In the genomic region with DNA sequence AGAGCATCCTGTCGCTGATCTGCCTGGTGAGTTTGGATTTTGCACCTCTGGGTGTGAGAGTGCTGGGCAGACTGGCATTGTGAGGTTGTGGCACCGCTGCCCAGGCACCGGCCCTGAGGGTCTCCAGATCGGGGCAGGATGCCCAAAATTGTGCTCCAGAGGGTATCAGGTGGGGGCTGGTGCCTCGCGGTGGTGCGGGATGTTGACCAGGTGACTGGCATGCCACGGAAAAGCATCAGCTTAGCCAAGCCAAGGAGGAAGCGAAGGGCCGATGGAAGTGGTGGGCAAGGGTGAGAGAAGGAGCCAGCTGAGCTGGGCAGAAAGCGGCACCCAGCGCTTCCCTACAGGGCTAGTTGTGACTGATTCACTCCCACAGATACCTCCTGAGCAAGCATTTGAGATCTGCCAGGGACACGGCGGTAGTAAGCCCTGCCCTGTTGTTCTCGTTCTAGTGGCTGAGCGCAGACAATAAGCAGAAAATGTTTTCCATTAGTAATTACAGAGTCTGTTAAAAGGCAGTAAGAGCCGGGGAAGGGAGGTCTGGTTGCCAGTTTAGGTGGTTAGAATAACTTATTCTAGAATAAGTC, we compare ENCODE assay signal across 8 cellular contexts. TPM values are rescaled to one million over a fixed set of nuclear protein-coding genes. Genes with fewer than 3 reads are reported as not detected.
DNase-seq lines count a peak whose midpoint lies in the region; ATAC-seq, FAIRE-seq and TF ChIP-seq lines count a peak whose summit lies in the region.

No MANE protein-coding gene starts in this region.

- no peak for TF ChIP-seq RAD21 in A549 (conservative IDR thresholded peaks at IDR 0.05 in 1 of 2, IDR thresholded peaks at IDR 0.05 in 1 of 2)

- CTCF ChIA-PET in A549 (lab: Yijun Ruan, JAX): interaction anchor here (1.3 kb wide), 1 partner anchor 379 kb away, joined by 4 read pairs; no protein-coding TSS in a partner anchor

- H4K20me1 ChIP-seq in H9 (ENCODE audit: control insufficient read depth, insufficient read depth, insufficient read length): no peaks in the 10 kb centered on the region

- H3K9ac ChIP-seq in H9 (ENCODE audit: extremely low read depth, insufficient read length, low read length): no peak overlapping the region

- no peak overlapping the region for H3K23ac ChIP-seq in H9 (ENCODE audit: insufficient read length, low read depth, low read length)

- H3K4me2 ChIP-seq in A549 (peak overlapping the region; percentile 80), H9 (ENCODE audit: insufficient read depth, insufficient read length, low read length) (peak overlapping the region; percentile 46)

- H3K27me3 Mint-ChIP-seq in H9 (ENCODE audit: low read depth): peaks cover 32% of the 10 kb centered on the region
- peaks cover 2% of the 10 kb centered on the region for H3K27me3 Mint-ChIP-seq in activated T-helper 2 cell treated with anti-CD3 and anti-CD28 coated beads, Interferon-gamma antibody, Interleukin-2, Interleukin-4, amounts not matched to agents 10 μg/mL and 5 μg/mL and 100 μg/mL, durations not matched to agents 14 hours and 24 hours and 36 hours (ENCODE audit: low read depth)

- H2BK20ac ChIP-seq in H9 (ENCODE audit: low read depth, low read length, poor library complexity, severe bottlenecking): no peak overlapping the region

- H3K79me2 ChIP-seq in H9 (ENCODE audit: insufficient read depth, low read length): no peaks in the 10 kb centered on the region

- no peak for TF ChIP-seq CTCF in A549 (IDR thresholded peaks at IDR 0.05)
- TF ChIP-seq CTCF in H9 (conservative IDR thresholded peaks at IDR 0.05): no peak
- TF ChIP-seq CTCF in left lung (IDR thresholded peaks at IDR 0.05): no peak

- peak overlapping the region; percentile 41 to 56; a peak in 3 of 5 replicates for H3K4me3 Mint-ChIP-seq in H9
- H3K4me3 Mint-ChIP-seq in activated T-helper 2 cell treated with anti-CD3 and anti-CD28 coated beads, Interferon-gamma antibody, Interleukin-2, Interleukin-4, amounts not matched to agents 10 μg/mL and 5 μg/mL and 100 μg/mL, durations not matched to agents 14 hours and 24 hours and 36 hours (ENCODE audit: low read depth): peak overlapping the region; percentile 71

- H3K36me3 Mint-ChIP-seq in H9 (ENCODE audit: insufficient read depth in 1 of 3, low read depth in 3 of 3): peaks cover 5 to 10% (median 8%) of the 10 kb centered on the region in 3 experiments; a peak in 4 of 7 replicates
- H3K36me3 Mint-ChIP-seq in activated T-helper 2 cell treated with anti-CD3 and anti-CD28 coated beads, Interferon-gamma antibody, Interleukin-2, Interleukin-4, amounts not matched to agents 10 μg/mL and 5 μg/mL and 100 μg/mL, durations not matched to agents 14 hours and 24 hours and 36 hours (ENCODE audit: low read depth): no peaks in the 10 kb centered on the region

- no peak overlapping the region for H2AK5ac ChIP-seq in H9 (ENCODE audit: insufficient read length, low read length)

- no peak overlapping the region for H2BK15ac ChIP-seq in H9 (ENCODE audit: low read depth, low read length)

- H3K27ac Mint-ChIP-seq in H9: no peak overlapping the region
- no peak overlapping the region for H3K27ac Mint-ChIP-seq in activated T-helper 2 cell treated with anti-CD3 and anti-CD28 coated beads, Interferon-gamma antibody, Interleukin-2, Interleukin-4, amounts not matched to agents 10 μg/mL and 5 μg/mL and 100 μg/mL, durations not matched to agents 14 hours and 24 hours and 36 hours

- DNase-seq in A549 (ENCODE audit: low read depth in 1 of 2, low spot score in 1 of 2) (no peak), H9 (no peak), left lung (no peak), NCI-H2196 treated with DMSO at 0.1 percent for 48 hours (lab: John Stamatoyannopoulos, UW; ENCODE audit: unreplicated experiment) (no peak), DMS153 treated with DMSO at 0.1 percent for 48 hours (lab: John Stamatoyannopoulos, UW; ENCODE audit: unreplicated experiment) (no peak), NCI-H524 (lab: John Stamatoyannopoulos, UW) (no peak), AG08395 (ENCODE audit: low spot score) (no peak)
- no peak for DNase-seq in activated T-helper 2 cell treated with anti-CD3 and anti-CD28 coated beads, Interferon-gamma antibody, Interleukin-2, Interleukin-4, amounts not matched to agents 10 μg/mL and 5 μg/mL and 100 μg/mL, durations not matched to agents 14 hours and 24 hours and 36 hours (ENCODE audit: low spot score)

- no peak overlapping the region for H4K8ac ChIP-seq in H9 (replicated peaks; ENCODE audit: insufficient read length, low read depth, low read length)

- H3K56ac ChIP-seq in H9 (ENCODE audit: insufficient read length, low read depth, low read length): no peak overlapping the region

- peaks cover 7% of the 10 kb centered on the region; the same call in 1 of the 2 replicates for H3K27me3 ChIP-seq in H9 (ENCODE audit: insufficient read depth, low read length)
- H3K27me3 ChIP-seq in left lung: no peaks in the 10 kb centered on the region

- H3K27ac ChIP-seq in A549 (peak overlapping the region in 1 of 2 experiments; percentile 81; a peak in 4 of 6 replicates), H9 (ENCODE audit: insufficient read length, low read depth, low read length) (no peak overlapping the region), left lung (no peak overlapping the region)

- H4K5ac ChIP-seq in H9 (ENCODE audit: insufficient read length, low read depth, low read length): no peak overlapping the region

- no peak overlapping the region for H2BK120ac ChIP-seq in H9 (ENCODE audit: low read depth, low read length, poor library complexity, severe bottlenecking)

- no peak overlapping the region for H3K18ac ChIP-seq in H9 (ENCODE audit: insufficient read length, low read depth, low read length)

- no peak overlapping the region for H3K4ac ChIP-seq in H9 (ENCODE audit: low read depth, low read length)

- H3K9me3 Mint-ChIP-seq in H9: peaks cover 66 to 79% of the 10 kb centered on the region in 2 experiments
- no peaks in the 10 kb centered on the region for H3K9me3 Mint-ChIP-seq in activated T-helper 2 cell treated with anti-CD3 and anti-CD28 coated beads, Interferon-gamma antibody, Interleukin-2, Interleukin-4, amounts not matched to agents 10 μg/mL and 5 μg/mL and 100 μg/mL, durations not matched to agents 14 hours and 24 hours and 36 hours

- intact Hi-C loops in activated T-helper 2 cell treated with anti-CD3 and anti-CD28 coated beads, Interferon-gamma antibody, Interleukin-2, Interleukin-4, amounts not matched to agents 10 μg/mL and 5 μg/mL and 100 μg/mL, durations not matched to agents 14 hours and 24 hours and 36 hours (cut with micrococcal nuclease): loop anchor here (5.0 kb wide), 1 partner anchor 380 kb away; no protein-coding TSS in a partner anchor
- intact Hi-C loops in left lung (cut with DNase I): no loop called here

- POLR2A ChIA-PET in A549 (lab: Yijun Ruan, JAX): no interaction called here

- 84% methylated on average over 12 of the region's 17 CpGs for WGBS in A549 (ENCODE audit: missing lambda C conversion rate)
- WGBS in H9 (ENCODE audit: extremely low coverage, insufficient read length, low lambda C conversion rate): no CpG with 5 or more reads among the region's 17 CpGs

- no peak overlapping the region for H2BK12ac ChIP-seq in H9 (ENCODE audit: insufficient read length, low read depth, low read length)

- H2AFZ ChIP-seq in H9 (ENCODE audit: low read length): no peak overlapping the region

- H3K9me3 ChIP-seq in A549: no peaks in the 10 kb centered on the region
- peaks cover 22% of the 10 kb centered on the region for H3K9me3 ChIP-seq in H9 (ENCODE audit: control insufficient read depth, low read depth, low read length)
- H3K9me3 ChIP-seq in left lung: no peaks in the 10 kb centered on the region

- FAIRE-seq in A549 (lab: Jason Lieb, UNC): no peak

- H3K4me1 ChIP-seq in A549 (no peaks in the 10 kb centered on the region), H9 (ENCODE audit: insufficient read depth, low read length) (no peaks in the 10 kb centered on the region), left lung (peaks cover 0 to 8% of the 10 kb centered on the region in 2 donors)

- H3K79me1 ChIP-seq in H9 (ENCODE audit: insufficient read depth, low read depth, low read length, poor library complexity, severe bottlenecking): no peaks in the 10 kb centered on the region

- no peak overlapping the region for H3T11ph ChIP-seq in H9 (ENCODE audit: low read length)

- no peak overlapping the region; the same call in 1 of the 2 replicates for H3K14ac ChIP-seq in H9 (ENCODE audit: insufficient read depth, low read length)

- H3K4me3 ChIP-seq in A549: peak overlapping the region; percentile 50
- peak overlapping the region; percentile 43 to 52 for H3K4me3 ChIP-seq in left lung

- H4K91ac ChIP-seq in H9 (ENCODE audit: insufficient read length, low read depth, low read length): no peak overlapping the region

- no peaks in the 10 kb centered on the region for H3K23me2 ChIP-seq in H9 (ENCODE audit: insufficient read length, low read depth, low read length, poor library complexity, severe bottlenecking)

- TF ChIP-seq EP300 in A549 (IDR thresholded peaks at IDR 0.05): no peak

- H3K36me3 ChIP-seq in left lung: no peaks in the 10 kb centered on the region

- H3K4me1 Mint-ChIP-seq in H9: peaks cover 7 to 15% of the 10 kb centered on the region in 2 experiments
- peaks cover 9% of the 10 kb centered on the region for H3K4me1 Mint-ChIP-seq in activated T-helper 2 cell treated with anti-CD3 and anti-CD28 coated beads, Interferon-gamma antibody, Interleukin-2, Interleukin-4, amounts not matched to agents 10 μg/mL and 5 μg/mL and 100 μg/mL, durations not matched to agents 14 hours and 24 hours and 36 hours (ENCODE audit: low read depth)

- no peak overlapping the region for H2BK5ac ChIP-seq in H9 (ENCODE audit: insufficient read length, low read length)

- no peak for TF ChIP-seq POLR2A in A549 (IDR thresholded peaks at IDR 0.05; ENCODE audit: low read length)

- ATAC-seq in A549: no peak; a peak in 1 of 6 replicates
- ATAC-seq in left lung: peak; percentile 6

RNA-seq across cellular contexts. Expression of gene ZFP92, which starts 0.8 kb away (rescaled TPM):
- 0.47 and 0.54 TPM in 2 replicates for polyA plus RNA-seq in A549 (2011; rRNA removed)
- 0.25 and 0.35 TPM in 2 replicates for polyA plus RNA-seq in A549 (2012; cell fraction: cytosol; rRNA removed)
- 0.88 and 0.96 TPM in 2 replicates for polyA plus RNA-seq in A549 (2012; cell fraction: nucleus; rRNA removed)
- 0.66 to 0.70 TPM (median 0.66 TPM) in 3 replicates for polyA plus RNA-seq in A549 (2017; fragmentation: RNase III; extraction: RNeasy Plus Mini Kit Qiagen cat#74134 plus additional on column Dnase treatment)
- polyA minus RNA-seq in A549 (2011; rRNA and poly(A)+ RNA removed): 0.41 and 0.73 TPM in 2 replicates
- total RNA-seq in H9 (2021): 0.66 and 0.68 TPM in 2 replicates
- 1.8 and 2.1 TPM in 2 replicates for total RNA-seq in activated T-helper 2 cell treated with anti-CD3 and anti-CD28 coated beads, Interferon-gamma antibody, Interleukin-2, Interleukin-4, amounts not matched to agents 10 μg/mL and 5 μg/mL and 100 μg/mL, durations not matched to agents 14 hours and 24 hours and 36 hours
- total RNA-seq in left lung: 1 to 10 TPM; 2.8 to 2.9 TPM

RNA-seq across cellular contexts. Expression of gene PNMA6E, which starts 10.9 kb away (rescaled TPM):
- polyA plus RNA-seq in A549 (2011; rRNA removed): not detected in 2 replicates
- polyA plus RNA-seq in A549 (2012; cell fraction: cytosol; rRNA removed): 0.01 and 0.03 TPM in 2 replicates
- polyA plus RNA-seq in A549 (2012; cell fraction: nucleus; rRNA removed): 0.02 TPM in 1 of 2 replicates, not detected in the other
- not detected in 3 replicates for polyA plus RNA-seq in A549 (2017; fragmentation: RNase III; extraction: RNeasy Plus Mini Kit Qiagen cat#74134 plus additional on column Dnase treatment)
- not detected in 2 replicates for polyA minus RNA-seq in A549 (2011; rRNA and poly(A)+ RNA removed)
- total RNA-seq in H9 (2021): not detected in 2 replicates
- not detected in 2 replicates for total RNA-seq in activated T-helper 2 cell treated with anti-CD3 and anti-CD28 coated beads, Interferon-gamma antibody, Interleukin-2, Interleukin-4, amounts not matched to agents 10 μg/mL and 5 μg/mL and 100 μg/mL, durations not matched to agents 14 hours and 24 hours and 36 hours
- total RNA-seq in left lung: not detected

RNA-seq across cellular contexts. Expression of gene TREX2, which starts 33.8 kb away (rescaled TPM):
- polyA plus RNA-seq in A549 (2011; rRNA removed) (0.27 and 0.32 TPM in 2 replicates), A549 (2017; fragmentation: RNase III; extraction: RNeasy Plus Mini Kit Qiagen cat#74134 plus additional on column Dnase treatment) (0.94 to 1.2 TPM (median 0.99 TPM) in 3 replicates)
- 2.5 and 3.3 TPM in 2 replicates for polyA plus RNA-seq in A549 (2012; cell fraction: cytosol; rRNA removed)
- polyA plus RNA-seq in A549 (2012; cell fraction: nucleus; rRNA removed): 14.0 and 21.3 TPM in 2 replicates
- polyA minus RNA-seq in A549 (2011; rRNA and poly(A)+ RNA removed): 0.17 and 0.73 TPM in 2 replicates
- total RNA-seq in H9 (2021) (1.1 and 1.3 TPM in 2 replicates), left lung (1 to 10 TPM in 1 of 2 donors, under 1 TPM in 1; 0.55 to 1.1 TPM)
- 0.94 and 1.1 TPM in 2 replicates for total RNA-seq in activated T-helper 2 cell treated with anti-CD3 and anti-CD28 coated beads, Interferon-gamma antibody, Interleukin-2, Interleukin-4, amounts not matched to agents 10 μg/mL and 5 μg/mL and 100 μg/mL, durations not matched to agents 14 hours and 24 hours and 36 hours

RNA-seq across cellular contexts. Expression of gene HAUS7, which starts 58.3 kb away (rescaled TPM):
- polyA plus RNA-seq in A549 (2011; rRNA removed) (30.3 and 39.1 TPM in 2 replicates), A549 (2017; fragmentation: RNase III; extraction: RNeasy Plus Mini Kit Qiagen cat#74134 plus additional on column Dnase treatment) (53.6 to 54.4 TPM (median 53.8 TPM) in 3 replicates)
- 67.8 and 71.2 TPM in 2 replicates for polyA plus RNA-seq in A549 (2012; cell fraction: cytosol; rRNA removed)
- polyA plus RNA-seq in A549 (2012; cell fraction: nucleus; rRNA removed): 148 and 166 TPM in 2 replicates
- polyA minus RNA-seq in A549 (2011; rRNA and poly(A)+ RNA removed): 44.0 and 44.3 TPM in 2 replicates
- total RNA-seq in H9 (2021) (43.1 and 45.3 TPM in 2 replicates), left lung (10 to 100 TPM; 20.1 to 28.0 TPM)
- 58.2 and 62.0 TPM in 2 replicates for total RNA-seq in activated T-helper 2 cell treated with anti-CD3 and anti-CD28 coated beads, Interferon-gamma antibody, Interleukin-2, Interleukin-4, amounts not matched to agents 10 μg/mL and 5 μg/mL and 100 μg/mL, durations not matched to agents 14 hours and 24 hours and 36 hours
